ENCODE assay signal across 29 cellular contexts in the genomic region with DNA sequence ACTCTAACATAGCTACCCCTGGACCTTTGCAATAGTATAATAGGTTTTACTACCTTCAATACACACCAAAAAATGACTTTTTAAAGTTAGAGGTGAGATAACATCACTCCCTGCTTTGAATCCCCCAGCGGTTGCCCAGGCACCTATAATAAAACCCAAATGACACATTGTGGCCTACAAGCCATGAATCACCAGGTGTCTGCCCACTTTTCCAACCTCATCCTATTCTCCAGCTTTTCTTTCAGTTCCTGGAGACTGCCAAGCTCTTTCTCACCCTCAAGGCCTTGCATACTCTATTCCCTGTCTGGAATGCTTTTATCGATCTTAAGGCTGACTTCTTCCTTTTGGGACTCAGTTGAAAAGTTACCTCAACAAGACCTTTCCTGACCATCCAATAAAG. TPM values are rescaled to one million over a fixed set of nuclear protein-coding genes. Genes with fewer than 3 reads are reported as not detected.
A peak's percentile ranks its signal among the peaks of the same experiment; 100 is the strongest.
DNase-seq lines count a peak whose midpoint lies in the region; ATAC-seq and TF ChIP-seq lines count a peak whose summit lies in the region.
"Had no signal": no experiment of that assay in that cellular context is flagged by ENCODE, and none has a peak within 500 bp of the region (broad histone marks: within the 10 kb centered on the region; RNA-seq: fewer than 3 reads in every experiment).

No MANE protein-coding gene starts in this region.

- H3K27ac ChIP-seq in OCI-LY7 (ENCODE audit: low read depth, low read length, poor library complexity, severe bottlenecking), result no peak overlapping the region
- H3K27ac ChIP-seq: C4-2B, epithelial cell of prostate, HL-60, pancreas, tibial nerve had no signal

- ATAC-seq in HG03469 (IDR thresholded peaks at IDR 0.05; ENCODE audit: unreplicated experiment), result no peak
- ATAC-seq: mucosa of descending colon, pancreas had no signal

- intact Hi-C loops in OCI-LY7 (cut with micrococcal nuclease; ENCODE audit: unreplicated experiment), result no loop called here

- no peaks in the 10 kb centered on the region for H3K79me2 ChIP-seq in OCI-LY7 (ENCODE audit: insufficient read depth, low read depth, low read length)

- H3K4me3 ChIP-seq in astrocyte of the spinal cord (ENCODE audit: low read depth, low read length) (no peak overlapping the region), OCI-LY7 (ENCODE audit: low read depth, low read length, poor library complexity, severe bottlenecking) (no peak overlapping the region)
- H3K4me3 ChIP-seq: lung, mucosa of descending colon, pancreas, tibial nerve had no signal

- POLR2A ChIA-PET in OCI-LY7 (lab: Charles Lee), result no interaction called here

- H3K9me2 ChIP-seq in OCI-LY7 (ENCODE audit: insufficient read depth, low read length), result no peaks in the 10 kb centered on the region

- no TSS peak for BruUV-seq in OCI-LY7 (replicated peaks; lab: Mats Ljungman, UMichigan)

- H4K20me1 ChIP-seq in OCI-LY7 (ENCODE audit: insufficient read depth, low read length), result no peaks in the 10 kb centered on the region

- H3K27me3 Mint-ChIP-seq in chondrocyte (ENCODE audit: low read depth), result no peaks in the 10 kb centered on the region
- H3K27me3 Mint-ChIP-seq: brain had no signal

- no peak overlapping the region for H2AFZ ChIP-seq in OCI-LY7 (ENCODE audit: low read length)

- peaks cover 3% of the 10 kb centered on the region for H3K4me1 Mint-ChIP-seq in chondrocyte (ENCODE audit: low read depth)
- H3K4me1 Mint-ChIP-seq: activated CD4-positive, alpha-beta T cell treated with anti-CD3 and anti-CD28 coated beads, Interleukin-2, amount 10 ng/mL, durations not matched to agents 7 days and 5 days; nephron progenitor cell had no signal

- DNase-seq in EL (peak; percentile 5), M059J (ENCODE audit: low read depth) (peak; percentile 88), astrocyte of the spinal cord (ENCODE audit: low read depth, low spot score) (peak; percentile 25), renal cortical epithelial cell (ENCODE audit: low read depth) (peak; percentile 46), OCI-LY7 (ENCODE audit: low spot score) (no peak), chondrocyte (ENCODE audit: low spot score) (no peak)
- DNase-seq: activated CD4-positive, alpha-beta T cell treated with anti-CD3 and anti-CD28 coated beads, Interleukin-2, amount 10 ng/mL, durations not matched to agents 7 days and 5 days; activated gamma-delta T cell; activated T-cell treated with anti-CD3 and anti-CD28 coated beads, Interleukin-2, amount 50 U/mL, for 24 hours; DMS79; head of caudate nucleus; kidney; mucosa of descending colon; NCI-H1092; NCI-H1694 treated with DMSO at 0.1 percent for 48 hours; NCI-H524 treated with DMSO at 0.1 percent for 48 hours; nephron progenitor cell; pancreas; RPMI8226; stimulated activated CD4-positive, alpha-beta T cell treated with anti-CD3 and anti-CD28 coated beads, Interleukin-2, amount 100 ng/mL, for 24 hours; T-helper 2 cell had no signal

- TF ChIP-seq CTCF in astrocyte of the spinal cord (IDR thresholded peaks at IDR 0.05; ENCODE audit: low read depth, low read length) (no peak), OCI-LY7 (conservative IDR thresholded peaks at IDR 0.05; ENCODE audit: low read length) (no peak), chondrocyte (IDR thresholded peaks at IDR 0.05) (no peak)

- H3K4me3 Mint-ChIP-seq in chondrocyte (ENCODE audit: unreplicated experiment), result no peak overlapping the region
- H3K4me3 Mint-ChIP-seq: activated CD4-positive, alpha-beta T cell treated with anti-CD3 and anti-CD28 coated beads, Interleukin-2, amount 10 ng/mL, durations not matched to agents 7 days and 5 days; activated T-cell treated with anti-CD3 and anti-CD28 coated beads, Interleukin-2, amount 50 U/mL, for 24 hours; brain; nephron progenitor cell had no signal

- in situ Hi-C loops in astrocyte of the spinal cord (cut with HindIII; ENCODE audit: low sequenced_read_pairs), result no loop called here

- H3K36me3 Mint-ChIP-seq in chondrocyte (ENCODE audit: low read depth), result no peaks in the 10 kb centered on the region

- no peaks in the 10 kb centered on the region for H3K9me3 ChIP-seq in OCI-LY7 (ENCODE audit: low read length)
- H3K9me3 ChIP-seq: mucosa of descending colon, pancreas, tibial nerve had no signal

- H3K4me2 ChIP-seq in OCI-LY7 (ENCODE audit: low read length), result no peak overlapping the region

- no peaks in the 10 kb centered on the region for H3K9me3 Mint-ChIP-seq in chondrocyte (ENCODE audit: low read depth)
- H3K9me3 Mint-ChIP-seq: activated CD4-positive, alpha-beta T cell treated with anti-CD3 and anti-CD28 coated beads, Interleukin-2, amount 10 ng/mL, durations not matched to agents 7 days and 5 days; activated T-cell treated with anti-CD3 and anti-CD28 coated beads, Interleukin-2, amount 50 U/mL, for 24 hours had no signal

- H3K27ac Mint-ChIP-seq in chondrocyte (ENCODE audit: unreplicated experiment), result no peak overlapping the region
- H3K27ac Mint-ChIP-seq: activated CD4-positive, alpha-beta T cell treated with anti-CD3 and anti-CD28 coated beads, Interleukin-2, amount 10 ng/mL, durations not matched to agents 7 days and 5 days; activated T-cell treated with anti-CD3 and anti-CD28 coated beads, Interleukin-2, amount 50 U/mL, for 24 hours; brain; nephron progenitor cell had no signal

- H3K4me1 ChIP-seq in OCI-LY7 (ENCODE audit: insufficient read depth, low read length, poor library complexity, severe bottlenecking), result no peaks in the 10 kb centered on the region
- H3K4me1 ChIP-seq: pancreas had no signal

- CTCF ChIA-PET in OCI-LY7 (lab: Charles Lee; ENCODE audit: unreplicated experiment), result no interaction called here

- no peaks in the 10 kb centered on the region for H3K36me3 ChIP-seq in OCI-LY7 (ENCODE audit: insufficient read depth, low read length)
- H3K36me3 ChIP-seq: pancreas had no signal

RNA-seq across cellular contexts. Expression of a gene that starts 16.4 kb away (rescaled TPM):
- not detected in 2 replicates for total RNA-seq in M059J (2014; rRNA removed; shearing (Covaris generic))
- total RNA-seq in renal cortical epithelial cell (not detected in 2 replicates), OCI-LY7 (2022) (not detected in 2 replicates), chondrocyte (not detected in 3 replicates)
- not detected in 2 replicates for total RNA-seq in OCI-LY7 (2014; rRNA removed; shearing (Covaris generic))
- total RNA-seq: activated CD4-positive, alpha-beta T cell treated with anti-CD3 and anti-CD28 coated beads, Interleukin-2, amount 10 ng/mL, durations not matched to agents 7 days and 5 days; kidney; lung; mucosa of descending colon; pancreas; SK-MEL-5; tibial nerve had no signal

Comparison
In these comparisons a context has a peak if more than half of its experiments do, and no peak if none do; other contexts are left out.
1. DNase-seq: peak in EL (single experiment), M059J (single experiment), astrocyte of the spinal cord (single experiment) and renal cortical epithelial cell (single experiment); none in OCI-LY7 (single experiment) and chondrocyte (single experiment).